ENCODE assay signal across 1 cellular context in the genomic region with DNA sequence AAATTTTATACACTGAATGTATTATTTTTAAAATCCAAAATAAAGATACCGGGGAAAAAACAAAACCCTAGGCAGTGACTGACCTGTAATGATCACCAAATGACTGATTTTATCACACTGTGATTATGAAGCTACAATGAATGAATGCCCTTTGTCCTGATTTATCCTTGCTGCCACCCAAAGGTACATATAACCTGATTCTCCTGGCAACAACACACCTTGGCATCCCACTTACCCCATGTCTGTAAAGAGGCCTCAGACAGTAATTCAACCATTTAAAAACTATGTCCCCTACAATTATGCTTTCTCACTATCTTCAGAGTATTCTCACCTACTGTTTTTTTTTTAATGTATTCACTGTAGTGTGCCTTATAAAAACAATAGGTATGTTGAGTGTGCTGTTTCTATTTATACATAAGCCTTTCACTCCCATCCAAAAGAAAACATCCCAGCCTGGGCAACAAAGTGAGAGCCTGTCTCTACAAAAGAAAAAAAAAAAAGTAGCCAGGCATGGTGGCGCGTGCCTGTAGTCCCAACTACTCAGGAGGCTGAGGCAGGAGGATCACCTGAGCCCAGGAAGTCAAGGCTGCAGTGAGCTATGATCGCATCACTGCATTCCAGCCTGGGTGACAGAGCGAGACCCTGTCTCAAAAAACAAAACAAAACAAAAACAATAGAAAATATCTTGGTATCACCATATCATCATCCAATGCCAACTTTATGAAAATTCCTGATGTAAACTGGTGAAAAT.
TF ChIP-seq lines count a peak whose summit lies in the region.

No MANE protein-coding gene starts in this region.

TF ChIP-seq in GM23338, 12 proteins besides CTCF, POLR2A, EP300 and RAD21 (continued from another document):
- TF ChIP-seq ZNF462 (CRISPR knock-in tag; IDR thresholded peaks at IDR 0.05) (no peak), NANOG (IDR thresholded peaks at IDR 0.05; ENCODE audit: borderline replicate concordance) (no peak), POLR2AphosphoS5 (IDR thresholded peaks at IDR 0.05; ENCODE audit: low read depth) (no peak), EZH2 (IDR thresholded peaks at IDR 0.05; ENCODE audit: low read depth, unreplicated experiment) (no peak), EZH2phosphoT487 (IDR thresholded peaks at IDR 0.05; ENCODE audit: unreplicated experiment) (no peak), ZNF114 (CRISPR knock-in tag; IDR thresholded peaks at IDR 0.05) (no peak)
